8 cellular contexts compared by ENCODE assay signal in the genomic region with DNA sequence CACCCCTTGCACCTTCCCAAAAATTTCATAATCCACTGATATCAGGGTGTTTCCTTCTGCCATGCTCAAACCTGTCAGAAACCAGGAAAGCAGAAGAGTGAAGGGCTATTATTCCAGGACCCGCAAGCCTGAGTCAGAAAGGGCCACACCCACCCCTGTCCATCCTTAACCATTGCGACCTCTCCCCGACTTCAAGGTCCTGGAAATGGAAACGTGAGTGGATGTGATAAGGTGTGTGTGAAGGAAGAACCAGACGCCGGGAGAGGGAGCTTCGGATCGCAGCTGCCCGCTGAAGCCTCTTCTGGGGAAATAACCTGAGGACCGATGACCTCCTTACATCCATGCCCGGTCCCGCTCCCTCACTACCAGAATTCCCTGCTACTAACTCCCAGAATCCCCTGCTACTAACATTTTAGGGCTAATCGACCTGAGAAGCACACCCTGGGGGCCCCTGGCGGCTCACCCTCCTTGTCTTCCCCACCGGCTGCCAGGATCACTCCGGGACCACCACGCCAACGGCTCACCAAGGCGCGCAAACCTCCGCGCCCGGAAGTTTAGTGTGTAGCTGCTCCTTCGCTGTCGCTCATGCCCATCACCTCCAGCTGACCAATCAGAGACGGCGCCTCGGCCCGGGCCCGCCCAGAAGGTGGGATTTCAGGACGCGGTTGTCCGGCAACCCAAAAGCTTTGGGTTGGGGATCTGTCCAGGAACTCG.
DNase-seq lines count a peak whose midpoint lies in the region; ATAC-seq and TF ChIP-seq lines count a peak whose summit lies in the region.

A gene (minus strand): TSS at position 534 of the 714 bp plus-strand sequence. CDS start 471 bp downstream, at position 63.

- DNase-seq in AG20443 (ENCODE audit: low spot score) (peak; percentile 96), NCI-H446 treated with DMSO at 0.1 percent for 48 hours (lab: John Stamatoyannopoulos, UW) (peak; percentile 77), cerebellar cortex (ENCODE audit: low spot score) (peak; percentile 94), islet precursor cell (peak; percentile 96)
- peak; percentile 94 for DNase-seq in stimulated activated CD4-positive, alpha-beta T cell treated with anti-CD3 and anti-CD28 coated beads, Interleukin-15, amount 100 ng/mL, for 24 hours

- TF ChIP-seq POLR2A in GM19099 (IDR thresholded peaks at IDR 0.05; ENCODE audit: extremely low read depth, insufficient read length, low read depth): peak; percentile 77

- peak; percentile 85 for ATAC-seq in HG03378 (IDR thresholded peaks at IDR 0.05; ENCODE audit: unreplicated experiment)
- ATAC-seq in activated CD4-positive, CD25-positive, alpha-beta regulatory T cell treated with anti-CD3 and anti-CD28 coated beads, Interleukin-2, amount 50 U/mL, for 24 hours: peak; percentile 99

Comparison
In these comparisons a context has a peak if more than half of its experiments do, and no peak if none do; other contexts are left out.
1. Peak in every context shown above with its lines: DNase-seq and ATAC-seq.